In the genomic region with DNA sequence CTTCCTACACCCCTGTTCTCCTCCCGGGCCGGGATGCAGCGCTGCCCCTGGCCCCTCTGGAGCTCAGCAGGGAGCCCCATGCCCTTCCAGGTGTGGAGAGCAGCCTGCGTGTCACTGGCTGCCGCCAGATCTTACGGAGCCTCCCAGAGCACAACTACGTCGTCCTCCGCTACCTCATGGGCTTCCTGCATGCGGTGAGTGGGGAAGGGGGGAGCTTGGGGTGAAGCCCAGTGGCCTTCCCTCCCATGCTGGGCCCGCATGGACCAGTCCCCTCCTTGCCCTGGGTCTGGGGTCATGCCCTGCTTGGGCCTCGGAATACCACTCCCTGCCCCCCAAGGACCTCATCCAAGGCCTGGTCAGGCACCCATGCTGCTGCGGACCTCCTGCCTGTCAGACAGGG, we compare ENCODE assay signal across 17 cellular contexts.
DNase-seq lines count a peak whose midpoint lies in the region; ATAC-seq, FAIRE-seq and TF ChIP-seq lines count a peak whose summit lies in the region.
"Had no signal": no experiment of that assay in that cellular context is flagged by ENCODE, and none has a peak within 500 bp of the region (broad histone marks: within the 10 kb centered on the region; RNA-seq: fewer than 3 reads in every experiment).

No MANE protein-coding gene starts in this region.

- TF ChIP-seq POLR2A in breast epithelium (IDR thresholded peaks at IDR 0.05) (no peak), prostate gland (IDR thresholded peaks at IDR 0.05) (no peak)

- 94% methylated on average over 13 of the region's 13 CpGs for WGBS in prostate gland

- H3K27me3 ChIP-seq in breast epithelium = no peaks in the 10 kb centered on the region
- H3K27me3 ChIP-seq in SJCRH30 = no peaks in the 10 kb centered on the region
- H3K27me3 ChIP-seq in prostate gland (replicated peaks; ENCODE audit: insufficient read depth) = no peaks in the 10 kb centered on the region
- H3K27me3 ChIP-seq: BLaER1 had no signal

- TF ChIP-seq CTCF in MCF 10A (IDR thresholded peaks at IDR 0.05; ENCODE audit: unreplicated experiment) (no peak), breast epithelium (IDR thresholded peaks at IDR 0.05) (no peak), kidney (IDR thresholded peaks at IDR 0.05; ENCODE audit: borderline replicate concordance, extremely low read depth, insufficient read depth) (no peak), prostate gland (IDR thresholded peaks at IDR 0.05) (no peak)

- DNase-seq in MCF 10A (ENCODE audit: unreplicated experiment) = no peak
- DNase-seq in breast epithelium (ENCODE audit: low spot score in 2 of 2) = no peak
- no peak for DNase-seq in SJCRH30
- DNase-seq in kidney = peak; percentile 52
- no peak for DNase-seq in prostate gland (ENCODE audit: low spot score)
- no peak for DNase-seq in HK-2 (ENCODE audit: unreplicated experiment)
- DNase-seq: 8988T; AML-193; CD4-positive, alpha-beta T cell; DMS79; GM23248; H9; IMR-90 had no signal

- no TSS peak for BruUV-seq in MCF 10A (replicated peaks; lab: Mats Ljungman, UMichigan)

- ATAC-seq in GM18520 (IDR thresholded peaks at IDR 0.05; ENCODE audit: unreplicated experiment) = no peak
- ATAC-seq: GM12878 had no signal

- POLR2A ChIA-PET in MCF 10A (lab: Yijun Ruan, JAX) = interaction anchor here (0.7 to 0.9 kb wide), 2 partner anchors 9 to 62 kb away, joined by 4 to 5 read pairs; no protein-coding TSS in a partner anchor

- H3K4me3 ChIP-seq in breast epithelium (no peak overlapping the region), SJCRH30 (no peak overlapping the region), kidney (ENCODE audit: low read length in 2 of 2) (no peak overlapping the region), prostate gland (no peak overlapping the region)
- H3K4me3 ChIP-seq: BLaER1, GM12878, GM23248 had no signal

- FAIRE-seq in kidney (lab: Jason Lieb, UNC) = no peak
- FAIRE-seq: GM12878, GM18507 had no signal

- H3K9me3 ChIP-seq in breast epithelium (no peaks in the 10 kb centered on the region), SJCRH30 (replicated peaks) (no peaks in the 10 kb centered on the region), kidney (ENCODE audit: control insufficient read depth in 1 of 2, low read length in 2 of 2) (no peaks in the 10 kb centered on the region), prostate gland (no peaks in the 10 kb centered on the region)
- H3K9me3 ChIP-seq: BLaER1 had no signal

- H3K4me1 Mint-ChIP-seq in MCF 10A (ENCODE audit: insufficient read depth, unreplicated experiment) = peaks cover 38% of the 10 kb centered on the region

- no peak overlapping the region for H3K9ac ChIP-seq in kidney (ENCODE audit: low read length in 2 of 2)
- H3K9ac ChIP-seq: BLaER1, GM23248 had no signal

- intact Hi-C loops in MCF 10A (cut with micrococcal nuclease) (no loop called here), breast epithelium (cut with DNase I; ENCODE audit: low total_unique reads) (no loop called here), kidney (cut with DNase I) (no loop called here), prostate gland (cut with DNase I) (no loop called here)

- peak overlapping the region; percentile 97 for H3K27ac Mint-ChIP-seq in MCF 10A (ENCODE audit: low read depth, unreplicated experiment)
- H3K27ac Mint-ChIP-seq: CD4-positive, alpha-beta T cell had no signal

- CTCF ChIA-PET in MCF 10A (lab: Yijun Ruan, JAX) = interaction anchor here (0.6 to 1.6 kb wide), 3 partner anchors 41 to 224 kb away, joined by 4 to 5 read pairs (median 4); no protein-coding TSS in a partner anchor

- no peaks in the 10 kb centered on the region for H3K27me3 Mint-ChIP-seq in MCF 10A (ENCODE audit: insufficient read depth, unreplicated experiment)

- H3K4me3 Mint-ChIP-seq in MCF 10A (ENCODE audit: unreplicated experiment) = peak overlapping the region; percentile 58
- H3K4me3 Mint-ChIP-seq: CD4-positive, alpha-beta T cell; H9 had no signal

- H3K27ac ChIP-seq in breast epithelium (peak overlapping the region in 1 of 2 donors; percentile 59), SJCRH30 (peak overlapping the region; percentile 98), kidney (ENCODE audit: low read depth in 2 of 2, low read length in 2 of 2) (no peak overlapping the region), prostate gland (peak overlapping the region in 1 of 2 donors; percentile 34)
- H3K27ac ChIP-seq: BLaER1, GM23248 had no signal

- H3K9me3 Mint-ChIP-seq in MCF 10A (ENCODE audit: unreplicated experiment) = no peaks in the 10 kb centered on the region
- H3K9me3 Mint-ChIP-seq: CD4-positive, alpha-beta T cell; H9 had no signal

- no peaks in the 10 kb centered on the region for H3K4me1 ChIP-seq in breast epithelium
- peaks cover 23% of the 10 kb centered on the region for H3K4me1 ChIP-seq in SJCRH30
- H3K4me1 ChIP-seq in kidney (ENCODE audit: control insufficient read depth in 1 of 2, insufficient read depth in 1 of 2, low read depth in 1 of 2, low read length in 2 of 2) = no peaks in the 10 kb centered on the region
- no peaks in the 10 kb centered on the region for H3K4me1 ChIP-seq in prostate gland (replicated peaks)
- H3K4me1 ChIP-seq: BLaER1 had no signal

- H3K36me3 ChIP-seq in breast epithelium (no peaks in the 10 kb centered on the region), SJCRH30 (no peaks in the 10 kb centered on the region), kidney (ENCODE audit: control insufficient read depth in 1 of 2, insufficient read depth in 2 of 2, low read length in 2 of 2) (peaks cover 0 to 2% of the 10 kb centered on the region in 2 donors), prostate gland (no peaks in the 10 kb centered on the region)
- H3K36me3 ChIP-seq: BLaER1 had no signal

- peaks cover 33% of the 10 kb centered on the region for H3K36me3 Mint-ChIP-seq in MCF 10A (ENCODE audit: insufficient read depth, unreplicated experiment)
